ENCODE assay signal across 21 cellular contexts in genomic region chr13:61774903-61775302, GRCh38.
"Had no signal": no experiment of that assay in that cellular context is flagged by ENCODE, and none has a peak within 500 bp of the region (broad histone marks: within the 10 kb centered on the region; RNA-seq: fewer than 3 reads in every experiment).

No MANE protein-coding gene starts in this region.

- H3K36me3 ChIP-seq: neural progenitor cell, thoracic aorta had no signal

- H3K9me3 ChIP-seq: body of pancreas, thoracic aorta had no signal

- H3K4me3 ChIP-seq: body of pancreas, coronary artery, neural progenitor cell, thoracic aorta had no signal

- DNase-seq: activated B cell treated with CpG ODN at 0.5 μM for 24 hours; activated CD8-positive, alpha-beta memory T cell treated with anti-CD3 and anti-CD28 coated beads, Interleukin-2, amount 10 ng/mL, durations not matched to agents 7 days and 5 days; activated CD8-positive, alpha-beta T cell treated with anti-CD3 and anti-CD28 coated beads, Interleukin-2, amount 10 ng/mL, durations not matched to agents 7 days and 5 days; activated effector memory CD4-positive, alpha-beta T cell treated with Interleukin-2 at 50 U/mL for 16 hours; activated naive CD4-positive, alpha-beta T cell treated with Interleukin-2 at 50 U/mL for 16 hours; activated T-cell treated with anti-CD3 and anti-CD28 coated beads, Interleukin-2, amount 50 U/mL, for 72 hours; aorta; body of pancreas; foreskin fibroblast; left colon; mammary epithelial cell; natural killer cell; occipital lobe; right cardiac atrium; stimulated activated naive CD4-positive, alpha-beta T cell; T-cell; trophoblast cell had no signal

- H3K4me2 ChIP-seq: neural progenitor cell had no signal

- H3K27me3 ChIP-seq: body of pancreas, neural progenitor cell had no signal

- H3K27ac ChIP-seq: body of pancreas, coronary artery, neural progenitor cell, parathyroid adenoma, thoracic aorta had no signal

- H3K9ac ChIP-seq: neural progenitor cell, parathyroid adenoma had no signal

- H2AFZ ChIP-seq: neural progenitor cell, parathyroid adenoma had no signal

- H3K4me1 ChIP-seq: parathyroid adenoma had no signal
